24 cellular contexts compared by ENCODE assay signal in genomic region chr5:103133231-103133630, GRCh38.
"Had no signal": no experiment of that assay in that cellular context is flagged by ENCODE, and none has a peak within 500 bp of the region (broad histone marks: within the 10 kb centered on the region; RNA-seq: fewer than 3 reads in every experiment).

No MANE protein-coding gene starts in this region.

- H3K27ac Mint-ChIP-seq: activated B cell treated with CpG ODN at 0.5 μM for 24 hours; activated naive CD8-positive, alpha-beta T cell treated with anti-CD3 and anti-CD28 coated beads, Interleukin-2, amount 50 U/mL, for 24 hours; dendritic cell treated with granulocyte-macrophage colony-stimulating factor and Interleukin-4, amounts not matched to agents 40 ng/mL and 50 ng/mL, for 4 days; T-helper 1 cell treated with Interleukin-12 subunit alpha and Interleukin-12 subunit beta and Interleukin-4 antibody, amounts not matched to agents 30 μg/mL and 1 μg/mL, for 36 hours had no signal

- H3K27ac ChIP-seq: cardiac muscle cell, gastroesophageal sphincter, heart left ventricle, lower lobe of right lung, prostate gland, upper lobe of left lung had no signal

- H3K27me3 Mint-ChIP-seq: activated B cell treated with CpG ODN at 0.5 μM for 24 hours; activated naive CD8-positive, alpha-beta T cell treated with anti-CD3 and anti-CD28 coated beads, Interleukin-2, amount 50 U/mL, for 24 hours; dendritic cell treated with granulocyte-macrophage colony-stimulating factor and Interleukin-4, amounts not matched to agents 40 ng/mL and 50 ng/mL, for 4 days; naive B cell had no signal

- H3K4me1 ChIP-seq: lower lobe of right lung, prostate gland, upper lobe of left lung had no signal

- H3K27me3 ChIP-seq: body of pancreas, cardiac muscle cell, gastroesophageal sphincter, heart left ventricle, upper lobe of left lung had no signal

- DNase-seq: activated B cell treated with CpG ODN at 0.5 μM for 24 hours; activated CD4-positive, alpha-beta T cell treated with anti-CD3 and anti-CD28 coated beads for 4 hours; activated CD4-positive, alpha-beta T cell treated with anti-CD3 and anti-CD28 coated beads, Interleukin-2, amount 50 U/mL, for 48 hours; activated CD8-positive, alpha-beta memory T cell treated with anti-CD3 and anti-CD28 coated beads, Interleukin-2, amount 50 U/mL, for 48 hours; activated effector memory CD4-positive, alpha-beta T cell treated with anti-CD3 and anti-CD28 coated beads, Interleukin-2, amount 50 U/mL, for 16 hours; activated naive CD4-positive, alpha-beta T cell treated with anti-CD3 and anti-CD28 coated beads, Interleukin-2, amount 50 U/mL, for 16 hours; activated naive CD8-positive, alpha-beta T cell treated with anti-CD3 and anti-CD28 coated beads, Interleukin-2, amount 50 U/mL, for 24 hours; activated T-cell treated with anti-CD3 and anti-CD28 coated beads, Interleukin-2, amount 50 U/mL, for 72 hours; body of pancreas; effector CD4-positive, alpha-beta T cell; heart left ventricle; left cardiac atrium; lower lobe of right lung; mesendoderm; mucosa of descending colon; naive B cell; stimulated activated CD4-positive, alpha-beta T cell treated with anti-CD3 and anti-CD28 coated beads, Interleukin-4, amount 100 ng/mL, for 24 hours; stimulated activated naive CD4-positive, alpha-beta T cell treated with Interleukin-2 at 50 U/mL for 16 hours; upper lobe of left lung had no signal

- H3K36me3 Mint-ChIP-seq: naive B cell had no signal

- H3K36me3 ChIP-seq: prostate gland had no signal

- ATAC-seq: activated naive CD8-positive, alpha-beta T cell treated with anti-CD3 and anti-CD28 coated beads, Interleukin-2, amount 50 U/mL, for 24 hours; body of pancreas; gastroesophageal sphincter; heart left ventricle; left cardiac atrium; lower lobe of right lung; mucosa of descending colon had no signal

- H3K9me3 ChIP-seq: body of pancreas, gastroesophageal sphincter, heart left ventricle, lower lobe of right lung, mucosa of descending colon, prostate gland, upper lobe of left lung had no signal

- H3K4me3 Mint-ChIP-seq: activated B cell treated with CpG ODN at 0.5 μM for 24 hours; activated naive CD8-positive, alpha-beta T cell treated with anti-CD3 and anti-CD28 coated beads, Interleukin-2, amount 50 U/mL, for 24 hours; dendritic cell treated with granulocyte-macrophage colony-stimulating factor and Interleukin-4, amounts not matched to agents 40 ng/mL and 50 ng/mL, for 4 days; naive B cell; T-helper 1 cell treated with Interleukin-12 subunit alpha and Interleukin-12 subunit beta and Interleukin-4 antibody, amounts not matched to agents 30 μg/mL and 1 μg/mL, for 36 hours had no signal

- H3K4me3 ChIP-seq: body of pancreas, cardiac muscle cell, gastroesophageal sphincter, heart left ventricle, lower lobe of right lung, mucosa of descending colon, prostate gland, upper lobe of left lung had no signal

- H3K9me3 Mint-ChIP-seq: activated B cell treated with CpG ODN at 0.5 μM for 24 hours; activated naive CD8-positive, alpha-beta T cell treated with anti-CD3 and anti-CD28 coated beads, Interleukin-2, amount 50 U/mL, for 24 hours; activated T-cell treated with anti-CD3 and anti-CD28 coated beads, Interleukin-2, amount 50 U/mL, for 72 hours; dendritic cell treated with granulocyte-macrophage colony-stimulating factor and Interleukin-4, amounts not matched to agents 40 ng/mL and 50 ng/mL, for 4 days; naive B cell; T-helper 1 cell treated with Interleukin-12 subunit alpha and Interleukin-12 subunit beta and Interleukin-4 antibody, amounts not matched to agents 30 μg/mL and 1 μg/mL, for 36 hours had no signal
